Comparison of ENCODE assay signal across 12 cellular contexts in genomic region chr6:143601501-143601900, GRCh38.
A peak's percentile ranks its signal among the peaks of the same experiment; 100 is the strongest.
DNase-seq lines count a peak whose midpoint lies in the region; ATAC-seq and FAIRE-seq lines count a peak whose summit lies in the region.
"Had no signal": no experiment of that assay in that cellular context is flagged by ENCODE, and none has a peak within 500 bp of the region (broad histone marks: within the 10 kb centered on the region; RNA-seq: fewer than 3 reads in every experiment).

No MANE protein-coding gene starts in this region.

- DNase-seq in NCI-H2171 (lab: John Stamatoyannopoulos, UW): peak; percentile 16
- peak; percentile 64 for DNase-seq in NCI-H446 treated with DMSO at 0.1 percent for 48 hours (lab: John Stamatoyannopoulos, UW)
- peak; percentile 59 for DNase-seq in epidermal melanocyte (ENCODE audit: insufficient read length, low spot score)
- no peak for DNase-seq in GM19239 (ENCODE audit: insufficient read length, low spot score)
- no peak for DNase-seq in A172 (ENCODE audit: low spot score)
- DNase-seq: Calu3; CD8-positive, alpha-beta T cell; GM23248 had no signal

- ATAC-seq in HG02623 (IDR thresholded peaks at IDR 0.05; ENCODE audit: unreplicated experiment): no peak
- ATAC-seq: A549; CD8-positive, alpha-beta T cell had no signal

- no peak for FAIRE-seq in GM19239 (lab: Jason Lieb, UNC)
- FAIRE-seq: A549, G401.6, GM12891 had no signal

Comparison
In these comparisons a context has a peak if more than half of its experiments do, and no peak if none do; other contexts are left out.
1. DNase-seq: peak in NCI-H2171 (single experiment), NCI-H446 treated with DMSO at 0.1 percent for 48 hours (single experiment) and epidermal melanocyte (single experiment); none in GM19239 (single experiment) and A172 (single experiment).